2 cellular contexts compared by ENCODE assay signal in genomic region chr19:7342143-7342542, GRCh38.
TF ChIP-seq lines count a peak whose summit lies in the region.

No MANE protein-coding gene starts in this region.

TF ChIP-seq in IMR-90, 13 proteins besides CTCF, POLR2A, EP300 and RAD21:
- TF ChIP-seq ELK1 (IDR thresholded peaks at IDR 0.05; ENCODE audit: borderline replicate concordance, low read depth, low read length) (no peak), MAFK (IDR thresholded peaks at IDR 0.05; ENCODE audit: low read depth, low read length) (0 out of 2 replicates have a peak, but pooled peaks have one; percentile 15), FOS (IDR thresholded peaks at IDR 0.05; ENCODE audit: low read depth, low read length) (no peak)
TF ChIP-seq in IMR-90: peak in this region for 1.

TF ChIP-seq in K562, 482 proteins besides CTCF, POLR2A, EP300 and RAD21:
- TF ChIP-seq ZKSCAN3 (CRISPR knock-in tag; IDR thresholded peaks at IDR 0.05) (no peak), ZNF584 (CRISPR knock-in tag; IDR thresholded peaks at IDR 0.05; ENCODE audit: low read depth) (no peak), ZNF766 (CRISPR knock-in tag; conservative IDR thresholded peaks at IDR 0.05) (no peak), ZBTB40 (IDR thresholded peaks at IDR 0.05) (peak; percentile 38; the same call in 1 of the 2 replicates), ZBTB40 (CRISPR knock-in tag; IDR thresholded peaks at IDR 0.05) (no peak), RBM14 (IDR thresholded peaks at IDR 0.05; ENCODE audit: borderline replicate concordance, insufficient read depth, low read depth, low read length) (no peak)
